ENCODE assay signal across 1 cellular context in the genomic region with DNA sequence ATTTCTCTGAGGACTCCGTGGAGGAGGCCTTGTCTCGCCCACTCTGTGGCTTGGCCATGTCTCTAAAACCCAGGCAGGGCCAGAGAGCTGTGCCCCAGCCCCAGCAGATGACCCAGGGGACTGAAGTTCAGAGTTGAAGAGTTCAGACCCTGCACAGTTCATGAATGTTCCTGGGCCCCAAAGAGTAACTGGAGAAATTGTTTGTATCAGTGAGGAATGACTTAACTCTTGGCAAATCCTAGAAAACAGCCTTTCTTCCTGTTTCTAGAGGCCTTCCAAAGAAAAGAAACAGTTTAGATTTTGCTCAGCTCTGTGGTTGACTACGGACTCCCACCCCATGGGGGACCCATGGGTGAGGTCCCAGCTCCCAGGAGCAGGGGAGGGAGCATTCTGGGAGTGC.
TF ChIP-seq lines count a peak whose summit lies in the region.

No MANE protein-coding gene starts in this region.

TF ChIP-seq in H1, 55 proteins besides CTCF, POLR2A, EP300 and RAD21 (continued from another document):
- TF ChIP-seq, protein P1, sequence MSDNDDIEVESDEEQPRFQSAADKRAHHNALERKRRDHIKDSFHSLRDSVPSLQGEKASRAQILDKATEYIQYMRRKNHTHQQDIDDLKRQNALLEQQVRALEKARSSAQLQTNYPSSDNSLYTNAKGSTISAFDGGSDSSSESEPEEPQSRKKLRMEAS (IDR thresholded peaks at IDR 0.05): no peak
- TF ChIP-seq SIX5 (IDR thresholded peaks at IDR 0.05; ENCODE audit: low read depth, low read length) (no peak), GABPA (IDR thresholded peaks at IDR 0.05; ENCODE audit: borderline replicate concordance, insufficient read depth, low read length) (no peak), TEAD4 (IDR thresholded peaks at IDR 0.05; ENCODE audit: low read depth, low read length) (no peak), EGR1 (IDR thresholded peaks at IDR 0.05; ENCODE audit: borderline replicate concordance, low read depth, low read length) (no peak)
